27 cellular contexts compared by ENCODE assay signal in genomic region chr5:83418659-83419321, GRCh38.
"Had no signal": no experiment of that assay in that cellular context is flagged by ENCODE, and none has a peak within 500 bp of the region (broad histone marks: within the 10 kb centered on the region; RNA-seq: fewer than 3 reads in every experiment).

No MANE protein-coding gene starts in this region.

- H3K4me3 Mint-ChIP-seq: activated T-cell treated with anti-CD3 and anti-CD28 coated beads, Interleukin-2, amount 50 U/mL, for 24 hours; activated T-helper 17 cell treated with anti-CD3 and anti-CD28 coated beads, Interleukin-2, amount 50 U/mL, for 72 hours; dendritic cell treated with granulocyte-macrophage colony-stimulating factor and Interleukin-4, amounts not matched to agents 40 ng/mL and 50 ng/mL, for 4 days; neural crest cell; stimulated activated effector memory CD8-positive, alpha-beta T cell treated with anti-CD3 and anti-CD28 coated beads, Interleukin-12 subunit alpha, Interleukin-12 subunit beta, amount 100 ng/mL, for 72 hours; stimulated activated naive CD8-positive, alpha-beta T cell treated with anti-CD3 and anti-CD28 coated beads, Interleukin-15, amount 100 ng/mL, for 72 hours had no signal

- FAIRE-seq: keratinocyte, TTC549 had no signal

- H3K27ac ChIP-seq: brain microvascular endothelial cell, heart right ventricle, ovary, right lobe of liver, skin epidermis, tibial artery, uterus, WERI-Rb-1 had no signal

- H3K9me3 ChIP-seq: mucosa of descending colon, ovary, right lobe of liver, tibial artery, uterus had no signal

- ATAC-seq: activated naive CD4-positive, alpha-beta T cell treated with anti-CD3 and anti-CD28 coated beads, Interleukin-2, amount 50 U/mL, for 72 hours; activated T-helper 17 cell treated with anti-CD3 and anti-CD28 coated beads, Interleukin-2, amount 50 U/mL, for 72 hours; heart right ventricle; left colon; mucosa of descending colon; right lobe of liver; stimulated activated effector memory CD8-positive, alpha-beta T cell treated with anti-CD3 and anti-CD28 coated beads, Interleukin-12 subunit alpha, Interleukin-12 subunit beta, amount 100 ng/mL, for 72 hours; stimulated activated naive CD8-positive, alpha-beta T cell treated with anti-CD3 and anti-CD28 coated beads, Interleukin-15, amount 100 ng/mL, for 72 hours had no signal

- H3K27me3 ChIP-seq: brain microvascular endothelial cell, heart right ventricle, ovary, right lobe of liver, tibial artery, uterus had no signal

- H3K27ac Mint-ChIP-seq: activated naive CD4-positive, alpha-beta T cell treated with anti-CD3 and anti-CD28 coated beads, Interleukin-2, amount 50 U/mL, for 72 hours; activated T-cell treated with anti-CD3 and anti-CD28 coated beads, Interleukin-2, amount 50 U/mL, for 24 hours; activated T-helper 17 cell treated with anti-CD3 and anti-CD28 coated beads, Interleukin-2, amount 50 U/mL, for 72 hours; dendritic cell treated with granulocyte-macrophage colony-stimulating factor and Interleukin-4, amounts not matched to agents 40 ng/mL and 50 ng/mL, for 4 days; stimulated activated effector memory CD8-positive, alpha-beta T cell treated with anti-CD3 and anti-CD28 coated beads, Interleukin-12 subunit alpha, Interleukin-12 subunit beta, amount 100 ng/mL, for 72 hours; stimulated activated naive CD8-positive, alpha-beta T cell treated with anti-CD3 and anti-CD28 coated beads, Interleukin-15, amount 100 ng/mL, for 72 hours had no signal

- H3K36me3 ChIP-seq: brain microvascular endothelial cell, heart right ventricle, ovary, right lobe of liver, tibial artery, uterus, WERI-Rb-1 had no signal

- DNase-seq: activated CD8-positive, alpha-beta memory T cell treated with anti-CD3 and anti-CD28 coated beads for 24 hours; activated CD8-positive, alpha-beta memory T cell treated with anti-CD3 and anti-CD28 coated beads, Interleukin-2, amount 50 U/mL, for 4 hours; activated T-cell treated with anti-CD3 and anti-CD28 coated beads, Interleukin-2, amount 50 U/mL, for 24 hours; aorta; brain microvascular endothelial cell; caudate nucleus; effector memory CD4-positive, alpha-beta T cell; heart right ventricle; left colon; mesenchymal stem cell; mucosa of descending colon; ovary; right lobe of liver; stimulated activated CD4-positive, alpha-beta T cell treated with anti-CD3 and anti-CD28 coated beads, Interleukin-2, amount 100 ng/mL, for 24 hours; stimulated activated naive CD8-positive, alpha-beta T cell treated with anti-CD3 and anti-CD28 coated beads, Interleukin-15, amount 100 ng/mL, for 72 hours; T-helper 1 cell; tibial artery; uterus; WERI-Rb-1 had no signal

- H3K4me1 Mint-ChIP-seq: activated T-helper 17 cell treated with anti-CD3 and anti-CD28 coated beads, Interleukin-2, amount 50 U/mL, for 72 hours; stimulated activated effector memory CD8-positive, alpha-beta T cell treated with anti-CD3 and anti-CD28 coated beads, Interleukin-12 subunit alpha, Interleukin-12 subunit beta, amount 100 ng/mL, for 72 hours; stimulated activated naive CD8-positive, alpha-beta T cell treated with anti-CD3 and anti-CD28 coated beads, Interleukin-15, amount 100 ng/mL, for 72 hours had no signal

- H3K4me3 ChIP-seq: heart right ventricle, mucosa of descending colon, ovary, right lobe of liver, skin epidermis, tibial artery, uterus had no signal

- H3K36me3 Mint-ChIP-seq: stimulated activated effector memory CD8-positive, alpha-beta T cell treated with anti-CD3 and anti-CD28 coated beads, Interleukin-12 subunit alpha, Interleukin-12 subunit beta, amount 100 ng/mL, for 72 hours had no signal

- H3K4me1 ChIP-seq: heart right ventricle, right lobe of liver, tibial artery, uterus had no signal

- H3K27me3 Mint-ChIP-seq: activated T-cell treated with anti-CD3 and anti-CD28 coated beads, Interleukin-2, amount 50 U/mL, for 24 hours; dendritic cell treated with granulocyte-macrophage colony-stimulating factor and Interleukin-4, amounts not matched to agents 40 ng/mL and 50 ng/mL, for 4 days had no signal
